Comparison of ENCODE assay signal across 15 cellular contexts in genomic region chr9:105047652-105048031, GRCh38.
A peak's percentile ranks its signal among the peaks of the same experiment; 100 is the strongest.
DNase-seq lines count a peak whose midpoint lies in the region; TF ChIP-seq lines count a peak whose summit lies in the region.
"Had no signal": no experiment of that assay in that cellular context is flagged by ENCODE, and none has a peak within 500 bp of the region (broad histone marks: within the 10 kb centered on the region; RNA-seq: fewer than 3 reads in every experiment).

No MANE protein-coding gene starts in this region.

- intact Hi-C loops in Caco-2 (cut with micrococcal nuclease; ENCODE audit: unreplicated experiment) = loop anchor here (1.0 to 2.0 kb wide), 5 partner anchors 17 to 121 kb away; no protein-coding TSS in a partner anchor
- intact Hi-C loops in CD4-positive, alpha-beta memory T cell (cut with micrococcal nuclease) = no loop called here

- H3K27me3 Mint-ChIP-seq in Caco-2 (ENCODE audit: insufficient read depth, unreplicated experiment) (no peaks in the 10 kb centered on the region), brain (peaks cover 8% of the 10 kb centered on the region)
- peaks cover 0 to 1% of the 10 kb centered on the region in 2 donors for H3K27me3 Mint-ChIP-seq in CD4-positive, alpha-beta memory T cell

- peaks cover 16% of the 10 kb centered on the region for H3K9me3 Mint-ChIP-seq in Caco-2 (ENCODE audit: unreplicated experiment)
- peaks cover 0 to 5% (median 3%) of the 10 kb centered on the region in 5 experiments for H3K9me3 Mint-ChIP-seq in brain
- peaks cover 0 to 3% (median 0%) of the 10 kb centered on the region in 8 donors for H3K9me3 Mint-ChIP-seq in CD4-positive, alpha-beta memory T cell

- POLR2A ChIA-PET in Caco-2 (lab: Charles Lee) = no interaction called here
- POLR2A ChIA-PET in CD4-positive, alpha-beta memory T cell (lab: Charles Lee; ENCODE audit: partially characterized antibody) = no interaction called here

- H3K4me3 Mint-ChIP-seq in Caco-2 (ENCODE audit: unreplicated experiment) = peak overlapping the region; percentile 9
- no peak overlapping the region for H3K4me3 Mint-ChIP-seq in brain
- no peak overlapping the region for H3K4me3 Mint-ChIP-seq in CD4-positive, alpha-beta memory T cell

- CTCF ChIA-PET in Caco-2 (lab: Charles Lee) = no interaction called here
- CTCF ChIA-PET in CD4-positive, alpha-beta memory T cell (lab: Charles Lee; ENCODE audit: partially characterized antibody) = no interaction called here

- H3K36me3 ChIP-seq in Caco-2 (ENCODE audit: control insufficient read depth, insufficient read depth, low read length) = no peaks in the 10 kb centered on the region
- no peaks in the 10 kb centered on the region for H3K36me3 ChIP-seq in CD4-positive, alpha-beta memory T cell (ENCODE audit: insufficient read depth, low read length)

- H3K27ac Mint-ChIP-seq in Caco-2 (ENCODE audit: unreplicated experiment) (peak overlapping the region; percentile 12), brain (peak overlapping the region in 3 of 5 experiments; percentile 10 to 79 (median 35))
- H3K27ac Mint-ChIP-seq in CD4-positive, alpha-beta memory T cell = no peak overlapping the region

- TF ChIP-seq CTCF in Caco-2 (IDR thresholded peaks at IDR 0.05; ENCODE audit: insufficient read depth in 1 of 2, low read depth in 1 of 2, low read length in 1 of 2, severe bottlenecking in 1 of 2, unreplicated experiment in 1 of 2) (no peak), brain (conservative IDR thresholded peaks at IDR 0.05) (no peak)

- H3K4me3 ChIP-seq in Caco-2 (ENCODE audit: low read depth, low read length) = no peak overlapping the region
- H3K4me3 ChIP-seq in CD4-positive, alpha-beta memory T cell (ENCODE audit: low read length in 2 of 2) = no peak overlapping the region
- H3K4me3 ChIP-seq: GM12878, K562 had no signal

- H3K36me3 Mint-ChIP-seq in Caco-2 (ENCODE audit: insufficient read depth, unreplicated experiment) (peaks cover 12% of the 10 kb centered on the region), brain (no peaks in the 10 kb centered on the region)
- H3K36me3 Mint-ChIP-seq in CD4-positive, alpha-beta memory T cell = no peaks in the 10 kb centered on the region

- H3K4me1 Mint-ChIP-seq in Caco-2 (ENCODE audit: low read depth, unreplicated experiment) = peaks cover 49% of the 10 kb centered on the region
- H3K4me1 Mint-ChIP-seq in brain = peaks cover 39% of the 10 kb centered on the region
- H3K4me1 Mint-ChIP-seq in CD4-positive, alpha-beta memory T cell = peaks cover 10 to 19% (median 15%) of the 10 kb centered on the region in 4 donors

- no TSS peak for BruUV-seq in Caco-2 (replicated peaks; lab: Mats Ljungman, UMichigan)

- H3K9me3 ChIP-seq in Caco-2 = no peaks in the 10 kb centered on the region
- H3K9me3 ChIP-seq in CD4-positive, alpha-beta memory T cell (ENCODE audit: control insufficient read depth in 1 of 2, low read length in 2 of 2) = no peaks in the 10 kb centered on the region

- no peak overlapping the region for H3K27ac ChIP-seq in CD4-positive, alpha-beta memory T cell (ENCODE audit: low read depth, low read length)
- H3K27ac ChIP-seq: HL-60 had no signal

- peaks cover 34% of the 10 kb centered on the region for H3K4me1 ChIP-seq in Caco-2
- peaks cover 14% of the 10 kb centered on the region for H3K4me1 ChIP-seq in CD4-positive, alpha-beta memory T cell (ENCODE audit: insufficient read depth, low read length)

- no peaks in the 10 kb centered on the region for H3K27me3 ChIP-seq in Caco-2 (replicated peaks; ENCODE audit: control insufficient read depth, insufficient read depth, low read length)
- no peaks in the 10 kb centered on the region for H3K27me3 ChIP-seq in CD4-positive, alpha-beta memory T cell (ENCODE audit: insufficient read depth, low read length)

- DNase-seq in Caco-2 = peak in 1 of 2 experiments; percentile 55
- DNase-seq in NCI-H82 (lab: John Stamatoyannopoulos, UW) = peak; percentile 76
- DNase-seq in kidney tubule cell (ENCODE audit: low spot score) = peak; percentile 76
- no peak for DNase-seq in NCI-H510A treated with DMSO at 0.1 percent for 48 hours (lab: John Stamatoyannopoulos, UW)
- no peak for DNase-seq in NCI-H1436 (lab: John Stamatoyannopoulos, UW)
- no peak for DNase-seq in stimulated activated CD4-positive, alpha-beta T cell treated with anti-CD3 and anti-CD28 coated beads, Interleukin-2, amount 100 ng/mL, for 24 hours
- DNase-seq in CD4-positive, alpha-beta memory T cell = no peak
- DNase-seq: ACHN, GOT3, NCI-H146, SHP77 had no signal

Comparison
In these comparisons a context has a peak if more than half of its experiments do, and no peak if none do; other contexts are left out.
1. DNase-seq: peak in NCI-H82 (single experiment) and kidney tubule cell (single experiment); none in NCI-H510A treated with DMSO at 0.1 percent for 48 hours (single experiment), NCI-H1436 (single experiment), stimulated activated CD4-positive, alpha-beta T cell treated with anti-CD3 and anti-CD28 coated beads, Interleukin-2, amount 100 ng/mL, for 24 hours (0 of 2) and CD4-positive, alpha-beta memory T cell (0 of 5).
2. H3K27ac Mint-ChIP-seq: peak in Caco-2 (single experiment) and brain (3 of 5); none in CD4-positive, alpha-beta memory T cell (0 of 7).